ENCODE assay signal across 26 cellular contexts in genomic region chr6:68506911-68507310, GRCh38.
"Had no signal": no experiment of that assay in that cellular context is flagged by ENCODE, and none has a peak within 500 bp of the region (broad histone marks: within the 10 kb centered on the region; RNA-seq: fewer than 3 reads in every experiment).

No MANE protein-coding gene starts in this region.

- H3K4me1 ChIP-seq: neural progenitor cell, parathyroid adenoma, psoas muscle, right lobe of liver, sigmoid colon, suprapubic skin, testis, tibial artery, transverse colon, upper lobe of right lung, uterus had no signal

- H3K27ac ChIP-seq: neural progenitor cell, ovary, parathyroid adenoma, psoas muscle, right lobe of liver, sigmoid colon, suprapubic skin, testis, tibial artery, transverse colon, upper lobe of right lung, uterus had no signal

- H3K79me2 ChIP-seq: parathyroid adenoma had no signal

- H2AFZ ChIP-seq: neural progenitor cell, parathyroid adenoma had no signal

- H3K27me3 ChIP-seq: neural progenitor cell, ovary, right lobe of liver, sigmoid colon, suprapubic skin, testis, tibial artery, transverse colon, upper lobe of right lung, uterus had no signal

- H3K4me3 ChIP-seq: neural progenitor cell, ovary, psoas muscle, right lobe of liver, sigmoid colon, suprapubic skin, testis, tibial artery, transverse colon, upper lobe of right lung, uterus had no signal

- ATAC-seq: natural killer cell; psoas muscle; right cardiac atrium; right lobe of liver; stimulated activated naive CD8-positive, alpha-beta T cell treated with anti-CD3 and anti-CD28 coated beads, Interleukin-15, amount 100 ng/mL, for 72 hours; stimulated activated naive CD8-positive, alpha-beta T cell treated with anti-CD3 and anti-CD28 coated beads, Interleukin-15, Interleukin-2, amounts not matched to agents 100 U/mL and 50 U/mL, for 24 hours; upper lobe of right lung had no signal

- H3K9ac ChIP-seq: neural progenitor cell, parathyroid adenoma had no signal

- H3K36me3 ChIP-seq: neural progenitor cell, ovary, right lobe of liver, sigmoid colon, suprapubic skin, tibial artery, transverse colon, upper lobe of right lung, uterus had no signal

- DNase-seq: natural killer cell; occipital lobe; ovary; posterior cingulate gyrus; psoas muscle; right cardiac atrium; right lobe of liver; sigmoid colon; small intestine; stimulated activated CD4-positive, alpha-beta T cell treated with anti-CD3 and anti-CD28 coated beads, Interleukin-15, amount 100 ng/mL, for 24 hours; stimulated activated CD4-positive, alpha-beta T cell treated with anti-CD3 and anti-CD28 coated beads, Interleukin-2, amount 100 ng/mL, for 24 hours; stimulated activated CD4-positive, alpha-beta T cell treated with anti-CD3 and anti-CD28 coated beads, Interleukin-4, amount 100 ng/mL, for 1 hour; stimulated activated CD4-positive, alpha-beta T cell treated with anti-CD3 and anti-CD28 coated beads, Interleukin-4, amount 100 ng/mL, for 4 hours; stimulated activated CD8-positive, alpha-beta memory T cell treated with anti-CD3 and anti-CD28 coated beads, Interleukin-4, amount 100 ng/mL, for 48 hours; stimulated activated naive CD4-positive, alpha-beta T cell; stimulated activated naive CD8-positive, alpha-beta T cell treated with anti-CD3 and anti-CD28 coated beads, Interleukin-15, amount 100 ng/mL, for 72 hours; stimulated activated naive CD8-positive, alpha-beta T cell treated with anti-CD3 and anti-CD28 coated beads, Interleukin-15, Interleukin-2, amounts not matched to agents 100 U/mL and 50 U/mL, for 24 hours; substantia nigra; testis; tibial artery; transverse colon; upper lobe of right lung; uterus had no signal

- H3K9me3 ChIP-seq: ovary, psoas muscle, right lobe of liver, sigmoid colon, suprapubic skin, testis, tibial artery, transverse colon, upper lobe of right lung, uterus had no signal

- H3K4me2 ChIP-seq: neural progenitor cell had no signal
